In the genomic region with DNA sequence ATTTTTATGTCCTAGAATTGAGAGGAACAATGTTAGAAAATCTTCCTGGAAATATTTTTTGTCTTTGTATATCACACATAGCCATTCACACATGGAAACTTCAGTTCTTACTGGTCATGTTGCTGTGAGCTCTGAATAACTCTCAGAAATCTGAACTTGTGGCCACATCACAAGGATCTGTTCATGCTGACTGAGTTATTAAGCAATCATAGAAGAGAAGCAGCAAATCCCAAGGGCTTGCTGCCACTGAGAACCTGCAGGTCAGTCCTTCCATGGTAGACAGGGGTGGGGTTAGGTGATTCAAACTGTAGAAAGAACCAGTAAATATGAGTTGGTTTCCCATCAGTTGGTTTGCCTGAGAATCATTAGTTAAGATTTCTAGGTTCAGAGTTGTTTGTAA, we compare ENCODE assay signal across 22 cellular contexts. TPM values are rescaled to one million over a fixed set of nuclear protein-coding genes. Genes with fewer than 3 reads are reported as not detected.
"Had no signal": no experiment of that assay in that cellular context is flagged by ENCODE, and none has a peak within 500 bp of the region (broad histone marks: within the 10 kb centered on the region; RNA-seq: fewer than 3 reads in every experiment).

No MANE protein-coding gene starts in this region.

- ATAC-seq: body of pancreas; effector memory CD8-positive, alpha-beta T cell; gastroesophageal sphincter; heart left ventricle; natural killer cell; pancreas; right lobe of liver; stimulated activated memory B cell treated with anti-CD40 and anti-IgM and Interleukin-4, amounts not matched to agents 10 μg/mL and 1 μg/mL and 100 μg/mL, for 72 hours had no signal

- H3K9me3 ChIP-seq: body of pancreas, gastroesophageal sphincter, heart left ventricle, left ventricle myocardium inferior, pancreas, right lobe of liver, spleen had no signal

- H3K4me3 ChIP-seq: body of pancreas, gastroesophageal sphincter, heart left ventricle, left ventricle myocardium inferior, pancreas, right lobe of liver, spleen had no signal

- H3K4me1 Mint-ChIP-seq: memory B cell; natural killer cell; stimulated activated memory B cell treated with anti-CD40 and anti-IgM and Interleukin-4, amounts not matched to agents 10 μg/mL and 1 μg/mL and 100 μg/mL, for 72 hours had no signal

- H3K27ac ChIP-seq: body of pancreas, epithelial cell of prostate, gastroesophageal sphincter, heart left ventricle, left ventricle myocardium inferior, pancreas, right lobe of liver, spleen, WERI-Rb-1 had no signal

- DNase-seq: activated CD4-positive, alpha-beta T cell treated with anti-CD3 and anti-CD28 coated beads for 1 hour; activated CD4-positive, alpha-beta T cell treated with anti-CD3 and anti-CD28 coated beads, Interleukin-2, amount 50 U/mL, for 48 hours; activated gamma-delta T cell treated with Interleukin-2 at 50 U/mL for 16 hours; amygdala; body of pancreas; caudate nucleus; effector memory CD8-positive, alpha-beta T cell; heart left ventricle; left ventricle myocardium inferior; natural killer cell; pancreas; right lobe of liver; spleen; stimulated activated CD4-positive, alpha-beta T cell treated with anti-CD3 and anti-CD28 coated beads, Interleukin-4, amount 100 ng/mL, for 4 hours; SW 1271; WERI-Rb-1 had no signal

- H3K9me3 Mint-ChIP-seq: effector memory CD8-positive, alpha-beta T cell; memory B cell; natural killer cell; stimulated activated memory B cell treated with anti-CD40 and anti-IgM and Interleukin-4, amounts not matched to agents 10 μg/mL and 1 μg/mL and 100 μg/mL, for 72 hours had no signal

- H3K4me1 ChIP-seq: body of pancreas, gastroesophageal sphincter, pancreas, right lobe of liver, spleen had no signal

- H3K36me3 ChIP-seq: gastroesophageal sphincter, left ventricle myocardium inferior, pancreas, right lobe of liver, spleen had no signal

- H3K4me3 Mint-ChIP-seq: activated naive CD8-positive, alpha-beta T cell; effector memory CD8-positive, alpha-beta T cell; memory B cell; natural killer cell; stimulated activated memory B cell treated with anti-CD40 and anti-IgM and Interleukin-4, amounts not matched to agents 10 μg/mL and 1 μg/mL and 100 μg/mL, for 72 hours had no signal

- H3K36me3 Mint-ChIP-seq: activated naive CD8-positive, alpha-beta T cell; memory B cell; natural killer cell; stimulated activated memory B cell treated with anti-CD40 and anti-IgM and Interleukin-4, amounts not matched to agents 10 μg/mL and 1 μg/mL and 100 μg/mL, for 72 hours had no signal

- H3K27me3 ChIP-seq: body of pancreas, gastroesophageal sphincter, heart left ventricle, pancreas, right lobe of liver, spleen had no signal

- H3K27me3 Mint-ChIP-seq: stimulated activated memory B cell treated with anti-CD40 and anti-IgM and Interleukin-4, amounts not matched to agents 10 μg/mL and 1 μg/mL and 100 μg/mL, for 72 hours had no signal

- H3K27ac Mint-ChIP-seq: activated naive CD8-positive, alpha-beta T cell; effector memory CD8-positive, alpha-beta T cell; memory B cell; natural killer cell; stimulated activated memory B cell treated with anti-CD40 and anti-IgM and Interleukin-4, amounts not matched to agents 10 μg/mL and 1 μg/mL and 100 μg/mL, for 72 hours had no signal

RNA-seq across cellular contexts. Expression of gene SGCD, which starts 27.6 kb away (rescaled TPM):
- total RNA-seq: T-helper 2 cell treated with Interferon-gamma antibody and Interleukin-4, amounts not matched to agents 100 ng/mL and 5 ng/mL, for 36 hours had no signal
